ENCODE assay signal across 1 cellular context in the genomic region with DNA sequence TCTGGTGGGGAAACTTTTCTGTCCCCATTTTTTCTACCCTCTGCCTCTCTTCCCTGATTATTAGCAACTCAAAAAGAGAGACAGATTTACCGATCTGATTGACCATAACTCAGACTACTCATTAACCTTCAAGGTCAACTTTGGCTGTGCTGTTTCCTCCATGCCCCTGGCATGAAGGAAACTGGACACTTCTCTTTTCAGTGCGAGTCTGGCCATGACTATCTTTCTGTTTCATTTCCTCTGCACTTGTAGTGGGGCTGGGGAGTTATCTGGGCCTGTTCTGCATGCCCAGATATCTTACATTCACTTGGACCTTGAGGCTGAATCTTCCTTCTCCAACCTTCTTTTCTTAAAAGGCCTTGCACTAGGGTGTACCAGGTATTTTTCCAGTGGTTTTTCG.
TF ChIP-seq lines count a peak whose summit lies in the region.

No MANE protein-coding gene starts in this region.

TF ChIP-seq in WTC11, 78 proteins besides CTCF, POLR2A, EP300 and RAD21 (continued from another document):
- no peak for TF ChIP-seq ARID4B (CRISPR knock-in tag; IDR thresholded peaks at IDR 0.05; ENCODE audit: borderline replicate concordance)
- TF ChIP-seq, protein P1, sequence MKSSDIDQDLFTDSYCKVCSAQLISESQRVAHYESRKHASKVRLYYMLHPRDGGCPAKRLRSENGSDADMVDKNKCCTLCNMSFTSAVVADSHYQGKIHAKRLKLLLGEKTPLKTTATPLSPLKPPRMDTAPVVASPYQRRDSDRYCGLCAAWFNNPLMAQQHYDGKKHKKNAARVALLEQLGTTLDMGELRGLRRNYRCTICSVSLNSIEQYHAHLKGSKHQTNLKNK (CRISPR knock-in tag; IDR thresholded peaks at IDR 0.05) = no peak
- TF ChIP-seq NFYB (CRISPR knock-in tag; conservative IDR thresholded peaks at IDR 0.05; ENCODE audit: low read depth) = no peak
- no peak for TF ChIP-seq JUN (CRISPR knock-in tag; IDR thresholded peaks at IDR 0.05)
- TF ChIP-seq, protein P2, sequence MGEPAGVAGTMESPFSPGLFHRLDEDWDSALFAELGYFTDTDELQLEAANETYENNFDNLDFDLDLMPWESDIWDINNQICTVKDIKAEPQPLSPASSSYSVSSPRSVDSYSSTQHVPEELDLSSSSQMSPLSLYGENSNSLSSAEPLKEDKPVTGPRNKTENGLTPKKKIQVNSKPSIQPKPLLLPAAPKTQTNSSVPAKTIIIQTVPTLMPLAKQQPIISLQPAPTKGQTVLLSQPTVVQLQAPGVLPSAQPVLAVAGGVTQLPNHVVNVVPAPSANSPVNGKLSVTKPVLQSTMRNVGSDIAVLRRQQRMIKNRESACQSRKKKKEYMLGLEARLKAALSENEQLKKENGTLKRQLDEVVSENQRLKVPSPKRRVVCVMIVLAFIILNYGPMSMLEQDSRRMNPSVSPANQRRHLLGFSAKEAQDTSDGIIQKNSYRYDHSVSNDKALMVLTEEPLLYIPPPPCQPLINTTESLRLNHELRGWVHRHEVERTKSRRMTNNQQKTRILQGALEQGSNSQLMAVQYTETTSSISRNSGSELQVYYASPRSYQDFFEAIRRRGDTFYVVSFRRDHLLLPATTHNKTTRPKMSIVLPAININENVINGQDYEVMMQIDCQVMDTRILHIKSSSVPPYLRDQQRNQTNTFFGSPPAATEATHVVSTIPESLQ (CRISPR knock-in tag; IDR thresholded peaks at IDR 0.05) = no peak
- no peak for TF ChIP-seq CREM (CRISPR knock-in tag; IDR thresholded peaks at IDR 0.05)
TF ChIP-seq in WTC11: peak in this region for 0.
